In genomic region chr2:231601356-231602229, GRCh38 we compare ENCODE assay signal across 2 cellular contexts.
TF ChIP-seq lines count a peak whose summit lies in the region.

No MANE protein-coding gene starts in this region.

TF ChIP-seq in IMR-90, 13 proteins besides CTCF, POLR2A, EP300 and RAD21:
- TF ChIP-seq BHLHE40 (IDR thresholded peaks at IDR 0.05; ENCODE audit: low read depth, low read length): no peak
- TF ChIP-seq SMC3 (IDR thresholded peaks at IDR 0.05; ENCODE audit: low read depth, low read length): peak; percentile 86

TF ChIP-seq in neural cell, 6 proteins besides CTCF, POLR2A, EP300 and RAD21:
- TF ChIP-seq MXI1 (conservative IDR thresholded peaks at IDR 0.05; ENCODE audit: poor library complexity, severe bottlenecking) (no peak), SMC3 (conservative IDR thresholded peaks at IDR 0.05; ENCODE audit: poor library complexity) (peak; percentile 63), REST (IDR thresholded peaks at IDR 0.05; ENCODE audit: borderline replicate concordance) (no peak), TAF1 (IDR thresholded peaks at IDR 0.05; ENCODE audit: low read depth) (no peak), EZH2 (IDR thresholded peaks at IDR 0.05; ENCODE audit: borderline replicate concordance, insufficient read depth, low read length, poor library complexity, severe bottlenecking) (no peak)
